Comparison of ENCODE assay signal across 8 cellular contexts in genomic region chrX:130523460-130524394, GRCh38.
DNase-seq lines count a peak whose midpoint lies in the region; TF ChIP-seq lines count a peak whose summit lies in the region.

No MANE protein-coding gene starts in this region.

- peak overlapping the region; percentile 67 for H3K4me2 ChIP-seq in SK-N-SH
- H3K4me2 ChIP-seq in neuronal stem cell (ENCODE audit: insufficient read depth, low read length, poor library complexity, severe bottlenecking), result peak overlapping the region; percentile 40

- no peaks in the 10 kb centered on the region for H3K36me3 ChIP-seq in SK-N-SH (replicated peaks in 1 of 2; ENCODE audit: control insufficient read depth in 1 of 2, insufficient read depth in 2 of 2, low read length in 1 of 2)
- no peaks in the 10 kb centered on the region for H3K36me3 ChIP-seq in neuronal stem cell (replicated peaks in 1 of 2; ENCODE audit: control insufficient read depth in 2 of 2, insufficient read depth in 2 of 2, low read length in 2 of 2)

- H3K4ac ChIP-seq in neuronal stem cell (ENCODE audit: low read length), result no peak overlapping the region

- H4K20me1 ChIP-seq in SK-N-SH (ENCODE audit: insufficient read depth), result no peaks in the 10 kb centered on the region

- peaks cover 8% of the 10 kb centered on the region for H3K27me3 Mint-ChIP-seq in activated T-cell treated with anti-CD3 and anti-CD28 coated beads, Interleukin-2, amount 50 U/mL, for 24 hours

- H3K4me1 Mint-ChIP-seq in activated T-cell treated with anti-CD3 and anti-CD28 coated beads, Interleukin-2, amount 50 U/mL, for 24 hours (ENCODE audit: low read depth), result no peaks in the 10 kb centered on the region

- H3K36me3 Mint-ChIP-seq in activated T-cell treated with anti-CD3 and anti-CD28 coated beads, Interleukin-2, amount 50 U/mL, for 24 hours (ENCODE audit: low read depth), result no peaks in the 10 kb centered on the region

- TF ChIP-seq RAD21 in SK-N-SH (IDR thresholded peaks at IDR 0.05; ENCODE audit: low read length), result no peak

- H2AFZ ChIP-seq in SK-N-SH (ENCODE audit: low read depth) (peak overlapping the region; percentile 62; the same call in 1 of the 2 replicates), neuronal stem cell (ENCODE audit: low read length) (peak overlapping the region; percentile 72)

- H3F3A ChIP-seq in SK-N-SH (replicated peaks; ENCODE audit: insufficient read depth), result no peaks in the 10 kb centered on the region

- H3K9me2 ChIP-seq in SK-N-SH, result no peaks in the 10 kb centered on the region

- no peak overlapping the region for H2BK120ac ChIP-seq in neuronal stem cell (ENCODE audit: low read depth, low read length)

- no peaks in the 10 kb centered on the region for H3K9me3 ChIP-seq in SK-N-SH
- no peaks in the 10 kb centered on the region for H3K9me3 ChIP-seq in neuronal stem cell (replicated peaks in 1 of 2; ENCODE audit: control insufficient read depth in 2 of 2, insufficient read depth in 1 of 2, low read depth in 1 of 2, low read length in 2 of 2)

- 15% methylated on average over 21 of the region's 42 CpGs for WGBS in SK-N-SH (ENCODE audit: low lambda C conversion rate)
- WGBS in neuronal stem cell (ENCODE audit: extremely low coverage in 2 of 2, insufficient read length in 2 of 2, insufficient replicate concordance in 1 of 2), 2 donors, result no CpG with 5 or more reads among the region's 42 CpGs

- no peaks in the 10 kb centered on the region for H3K9me3 Mint-ChIP-seq in activated T-cell treated with anti-CD3 and anti-CD28 coated beads, Interleukin-2, amount 50 U/mL, for 24 hours

- H2AK5ac ChIP-seq in neuronal stem cell (ENCODE audit: low read depth, low read length), result no peak overlapping the region

- H3K27ac ChIP-seq in SK-N-SH (ENCODE audit: low read depth in 2 of 2, low read length in 1 of 2) (no peak overlapping the region; a peak in 1 of 4 replicates), neuronal stem cell (replicated peaks; ENCODE audit: low read length) (no peak overlapping the region)

- no peaks in the 10 kb centered on the region for H3K79me1 ChIP-seq in neuronal stem cell (ENCODE audit: low read depth, low read length)

- POLR2A ChIA-PET in SK-N-SH (lab: Yijun Ruan, JAX), result no interaction called here

- H3K23ac ChIP-seq in neuronal stem cell (ENCODE audit: low read depth, low read length, poor library complexity), result peak overlapping the region; percentile 43

- H3K79me2 ChIP-seq in SK-N-SH (ENCODE audit: insufficient read depth), result no peaks in the 10 kb centered on the region

- H3K9ac ChIP-seq in SK-N-SH (no peak overlapping the region), neuronal stem cell (ENCODE audit: low read depth, low read length, poor library complexity) (no peak overlapping the region)

- H3K4me1 ChIP-seq in SK-N-SH (ENCODE audit: control insufficient read depth in 1 of 2, insufficient read depth in 2 of 2, low read depth in 1 of 2, low read length in 1 of 2), result no peaks in the 10 kb centered on the region
- H3K4me1 ChIP-seq in neuronal stem cell (ENCODE audit: control insufficient read depth in 2 of 2, insufficient read depth in 1 of 2, low read depth in 1 of 2, low read length in 2 of 2), result no peaks in the 10 kb centered on the region

- H2BK12ac ChIP-seq in neuronal stem cell (ENCODE audit: low read length), result no peak overlapping the region

- peak overlapping the region; percentile 24 for H3K4me3 Mint-ChIP-seq in activated T-cell treated with anti-CD3 and anti-CD28 coated beads, Interleukin-2, amount 50 U/mL, for 24 hours

- TF ChIP-seq CTCF in SK-N-SH (IDR thresholded peaks at IDR 0.05), result no peak
- no peak for TF ChIP-seq CTCF in fibroblast of villous mesenchyme (IDR thresholded peaks at IDR 0.05; ENCODE audit: insufficient read depth, low read depth, low read length)
- no peak for TF ChIP-seq CTCF in GM10266 (IDR thresholded peaks at IDR 0.05; ENCODE audit: control insufficient read depth, insufficient read depth, low read depth, missing control alignments)

- no peak for DNase-seq in activated T-cell treated with anti-CD3 and anti-CD28 coated beads, Interleukin-2, amount 50 U/mL, for 24 hours
- DNase-seq in activated T-cell treated with anti-CD3 and anti-CD28 coated beads for 4 hours (no peak), SK-N-SH (peak; percentile 80), fibroblast of villous mesenchyme (ENCODE audit: low read depth) (peak; percentile 7), neuronal stem cell (ENCODE audit: low spot score) (peak; percentile 0), NCI-H128 (lab: John Stamatoyannopoulos, UW; ENCODE audit: unreplicated experiment) (no peak), SHP77 treated with DMSO at 0.1 percent for 48 hours (lab: John Stamatoyannopoulos, UW) (no peak), GM10266 (ENCODE audit: extremely low spot score) (no peak)

- no peak overlapping the region for H3K14ac ChIP-seq in neuronal stem cell (ENCODE audit: low read length)

- no peak overlapping the region for H3K27ac Mint-ChIP-seq in activated T-cell treated with anti-CD3 and anti-CD28 coated beads, Interleukin-2, amount 50 U/mL, for 24 hours

- no peak overlapping the region for H4K8ac ChIP-seq in neuronal stem cell (ENCODE audit: low read depth, low read length)

- no peaks in the 10 kb centered on the region for H3K27me3 ChIP-seq in SK-N-SH (ENCODE audit: insufficient read depth)
- peaks cover 0 to 7% (median 0%) of the 10 kb centered on the region in 3 experiments for H3K27me3 ChIP-seq in neuronal stem cell (ENCODE audit: control insufficient read depth in 3 of 3, insufficient read depth in 3 of 3, low read depth in 1 of 3, low read length in 3 of 3)

- TF ChIP-seq EP300 in SK-N-SH (IDR thresholded peaks at IDR 0.05; ENCODE audit: borderline replicate concordance in 1 of 2, low read depth in 1 of 2, low read length in 1 of 2), result no peak

- no peak overlapping the region for H4K91ac ChIP-seq in neuronal stem cell (ENCODE audit: low read depth, low read length, poor library complexity)

- no peak overlapping the region for H2BK15ac ChIP-seq in neuronal stem cell (ENCODE audit: low read length)

- CTCF ChIA-PET in SK-N-SH (lab: Yijun Ruan, JAX), result interaction anchor here (1.1 to 2.4 kb wide), 2 partner anchors 16 to 52 kb away, joined by 3 to 10 read pairs; no protein-coding TSS in a partner anchor

- H3K4me3 ChIP-seq in SK-N-SH (ENCODE audit: low read depth in 2 of 2, low read length in 1 of 2) (peak overlapping the region; percentile 44 to 55), fibroblast of villous mesenchyme (ENCODE audit: low read depth, low read length) (peak overlapping the region; percentile 50), neuronal stem cell (ENCODE audit: low read length in 2 of 2) (peak overlapping the region; percentile 37 to 76)

- no peak overlapping the region for H3K18ac ChIP-seq in neuronal stem cell (ENCODE audit: low read length)

- no peak overlapping the region for H2BK5ac ChIP-seq in neuronal stem cell (ENCODE audit: low read length)

TF ChIP-seq in SK-N-SH, 30 proteins besides CTCF, POLR2A, EP300 and RAD21 (continues in another document):
- TF ChIP-seq CHD2 (IDR thresholded peaks at IDR 0.05; ENCODE audit: low read length, partially characterized antibody) (no peak), FOXJ3 (CRISPR knock-in tag; IDR thresholded peaks at IDR 0.05) (no peak), YY1 (IDR thresholded peaks at IDR 0.05; ENCODE audit: low read depth) (no peak), MXI1 (IDR thresholded peaks at IDR 0.05; ENCODE audit: low read depth, low read length) (no peak), ELF1 (IDR thresholded peaks at IDR 0.05) (no peak), ZBTB33 (IDR thresholded peaks at IDR 0.05; ENCODE audit: borderline replicate concordance, low read depth) (no peak), TEAD4 (IDR thresholded peaks at IDR 0.05; ENCODE audit: borderline replicate concordance, insufficient read depth) (no peak), FOSL2 (IDR thresholded peaks at IDR 0.05; ENCODE audit: borderline replicate concordance, low read depth) (no peak), NRF1 (IDR thresholded peaks at IDR 0.05; ENCODE audit: low read depth, low read length) (no peak), RFX5 (IDR thresholded peaks at IDR 0.05; ENCODE audit: low read length) (no peak), NFIC (IDR thresholded peaks at IDR 0.05; ENCODE audit: borderline replicate concordance) (no peak), GABPA (IDR thresholded peaks at IDR 0.05; ENCODE audit: low read depth) (no peak), RXRA (IDR thresholded peaks at IDR 0.05; ENCODE audit: borderline replicate concordance, low read depth) (no peak), RCOR1 (IDR thresholded peaks at IDR 0.05; ENCODE audit: low read length) (no peak), PBX3 (IDR thresholded peaks at IDR 0.05) (no peak), MEF2A (IDR thresholded peaks at IDR 0.05; ENCODE audit: borderline replicate concordance, low read depth) (no peak)

Comparison
In these comparisons a context has a peak if more than half of its experiments do, and no peak if none do; other contexts are left out.
1. DNase-seq: peak in SK-N-SH (single experiment), fibroblast of villous mesenchyme (single experiment) and neuronal stem cell (single experiment); none in activated T-cell treated with anti-CD3 and anti-CD28 coated beads, Interleukin-2, amount 50 U/mL, for 24 hours (single experiment), activated T-cell treated with anti-CD3 and anti-CD28 coated beads for 4 hours (single experiment), NCI-H128 (single experiment), SHP77 treated with DMSO at 0.1 percent for 48 hours (single experiment) and GM10266 (single experiment).
2. Peak in every context shown above with its lines, with median percentiles within 50 percentile points of each other: H3K4me3 ChIP-seq.